In genomic region chr17:8894673-8895578, GRCh38 we compare ENCODE assay signal across 8 cellular contexts. TPM values are rescaled to one million over a fixed set of nuclear protein-coding genes. Genes with fewer than 3 reads are reported as not detected.
DNase-seq lines count a peak whose midpoint lies in the region; ATAC-seq and TF ChIP-seq lines count a peak whose summit lies in the region.

No MANE protein-coding gene starts in this region.

- ATAC-seq in GM18909 (IDR thresholded peaks at IDR 0.05; ENCODE audit: poor library complexity, unreplicated experiment): peak; percentile 51
- ATAC-seq in WTC11: peak; percentile 82
- peak; percentile 93 for ATAC-seq in left lung
- ATAC-seq in stimulated activated naive B cell treated with anti-CD40 and anti-IgM and Interleukin-4, amounts not matched to agents 10 μg/mL and 1 μg/mL and 100 μg/mL, for 72 hours (replicated peaks): peak; percentile 24 to 31
- no peak for ATAC-seq in HG03521 (IDR thresholded peaks at IDR 0.05; ENCODE audit: unreplicated experiment)

- no peak overlapping the region for H3K27ac Mint-ChIP-seq in WTC11
- peak overlapping the region; percentile 74 for H3K27ac Mint-ChIP-seq in stimulated activated naive B cell treated with anti-CD40 and anti-IgM and Interleukin-4, amounts not matched to agents 10 μg/mL and 1 μg/mL and 100 μg/mL, for 72 hours

- peaks cover 0 to 43% of the 10 kb centered on the region in 2 donors for H3K27me3 ChIP-seq in left lung

- no peaks in the 10 kb centered on the region for H3K36me3 Mint-ChIP-seq in WTC11
- peaks cover 50 to 76% of the 10 kb centered on the region in 2 donors for H3K36me3 Mint-ChIP-seq in stimulated activated naive B cell treated with anti-CD40 and anti-IgM and Interleukin-4, amounts not matched to agents 10 μg/mL and 1 μg/mL and 100 μg/mL, for 72 hours

- intact Hi-C loops in left lung (cut with DNase I): no loop called here

- POLR2A ChIA-PET in WTC11 (lab: Charles Lee): interaction anchor here (0.6 to 1.7 kb wide), 2 partner anchors 95 to 1243 kb away, joined by 3 to 5 read pairs; no protein-coding TSS in a partner anchor

- CTCF ChIA-PET in WTC11 (lab: Charles Lee): interaction anchor here (0.5 to 3.8 kb wide), 40 partner anchors 9 to 666 kb away, joined by 3 to 107 read pairs (median 5); partner anchors contain the start of genes MFSD6L and PIK3R5

- H3K27me3 Mint-ChIP-seq in WTC11 (ENCODE audit: low read depth): peaks cover 3% of the 10 kb centered on the region; the same call in 1 of the 2 replicates
- H3K27me3 Mint-ChIP-seq in stimulated activated naive B cell treated with anti-CD40 and anti-IgM and Interleukin-4, amounts not matched to agents 10 μg/mL and 1 μg/mL and 100 μg/mL, for 72 hours: no peaks in the 10 kb centered on the region

- peak overlapping the region; percentile 70 for H3K4me3 Mint-ChIP-seq in WTC11
- H3K4me3 Mint-ChIP-seq in stimulated activated naive B cell treated with anti-CD40 and anti-IgM and Interleukin-4, amounts not matched to agents 10 μg/mL and 1 μg/mL and 100 μg/mL, for 72 hours: no peak overlapping the region

- H3K4me3 ChIP-seq in left lung: no peak overlapping the region

- DNase-seq in AML-193 (lab: John Stamatoyannopoulos, UW): peak; percentile 5 to 33
- peak; percentile 71 for DNase-seq in NCI-H1694 (lab: John Stamatoyannopoulos, UW)
- DNase-seq in WTC11 (ENCODE audit: low spot score): peak; percentile 66
- peak; percentile 61 to 70 for DNase-seq in dermis microvascular lymphatic vessel endothelial cell (ENCODE audit: low read depth in 2 of 2)
- DNase-seq in left lung: no peak
- no peak for DNase-seq in stimulated activated naive B cell treated with anti-CD40 and anti-IgM and Interleukin-4, amounts not matched to agents 10 μg/mL and 1 μg/mL and 100 μg/mL, for 72 hours

- H3K27ac ChIP-seq in left lung: no peak overlapping the region

- H3K4me1 ChIP-seq in left lung: peaks cover 0 to 29% of the 10 kb centered on the region in 2 donors

- H3K9me3 Mint-ChIP-seq in WTC11: no peaks in the 10 kb centered on the region
- H3K9me3 Mint-ChIP-seq in stimulated activated naive B cell treated with anti-CD40 and anti-IgM and Interleukin-4, amounts not matched to agents 10 μg/mL and 1 μg/mL and 100 μg/mL, for 72 hours: no peaks in the 10 kb centered on the region

- no peaks in the 10 kb centered on the region for H3K9me3 ChIP-seq in left lung

- TF ChIP-seq CTCF in WTC11 (IDR thresholded peaks at IDR 0.05) (peak; percentile 74), left lung (IDR thresholded peaks at IDR 0.05) (peak; percentile 75 to 85)

- peaks cover 0 to 75% of the 10 kb centered on the region in 2 donors for H3K36me3 ChIP-seq in left lung

- peaks cover 17% of the 10 kb centered on the region for H3K4me1 Mint-ChIP-seq in WTC11
- H3K4me1 Mint-ChIP-seq in stimulated activated naive B cell treated with anti-CD40 and anti-IgM and Interleukin-4, amounts not matched to agents 10 μg/mL and 1 μg/mL and 100 μg/mL, for 72 hours: peaks cover 51 to 73% of the 10 kb centered on the region in 2 donors

TF ChIP-seq in WTC11, 78 proteins besides CTCF, POLR2A, EP300 and RAD21:
- peak; percentile 39; the same call in 1 of the 2 replicates for TF ChIP-seq GABPB1 (CRISPR knock-in tag; IDR thresholded peaks at IDR 0.05)
- TF ChIP-seq ZSCAN18 (CRISPR knock-in tag; IDR thresholded peaks at IDR 0.05): no peak

RNA-seq across cellular contexts. Expression of gene PIK3R6, which starts 27.5 kb away (rescaled TPM):
- total RNA-seq in WTC11 (2021): 0.15 to 0.23 TPM (median 0.21 TPM) in 3 replicates
- total RNA-seq in dermis microvascular lymphatic vessel endothelial cell: not detected in 2 replicates
- total RNA-seq in left lung: 1 to 10 TPM; 1.8 to 2.4 TPM

Comparison
In these comparisons a context has a peak if more than half of its experiments do, and no peak if none do; other contexts are left out.
1. DNase-seq: peak in AML-193 (2 of 2), NCI-H1694 (single experiment), WTC11 (single experiment) and dermis microvascular lymphatic vessel endothelial cell (2 of 2); none in left lung (0 of 2) and stimulated activated naive B cell treated with anti-CD40 and anti-IgM and Interleukin-4, amounts not matched to agents 10 μg/mL and 1 μg/mL and 100 μg/mL, for 72 hours (single experiment).